Comparison of ENCODE assay signal across 18 cellular contexts in the genomic region with DNA sequence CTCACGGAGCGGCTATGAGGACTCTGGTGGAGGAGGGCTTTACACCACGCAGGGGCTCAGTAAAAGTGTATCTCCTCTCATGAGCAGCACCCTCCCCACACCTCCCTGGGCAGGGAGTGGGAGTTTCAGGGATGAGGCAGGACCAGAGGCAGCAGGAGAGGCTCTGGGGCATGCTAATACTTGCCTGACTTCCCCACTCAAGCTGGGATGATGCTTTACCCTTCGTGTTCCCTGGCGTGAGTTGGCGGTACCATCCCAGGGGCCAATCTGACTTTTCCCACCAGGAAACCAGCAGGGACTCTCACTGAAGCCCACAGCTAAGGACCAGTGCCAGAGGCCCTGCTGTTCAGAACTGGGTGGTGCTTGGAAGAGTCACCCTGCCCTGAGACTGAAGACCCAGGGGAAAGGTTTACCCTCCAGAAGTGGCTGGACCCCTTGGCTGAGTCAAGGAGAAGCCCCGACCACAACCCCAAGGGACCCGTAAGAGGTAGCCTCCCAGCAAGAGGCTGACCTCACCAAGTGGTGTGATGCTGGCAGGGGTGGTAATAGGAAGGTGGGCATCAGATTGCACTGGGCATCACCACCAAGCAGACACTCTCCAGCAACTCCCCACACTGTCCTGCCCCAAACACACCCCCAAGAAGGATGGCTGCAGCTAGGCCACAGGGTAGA.
DNase-seq lines count a peak whose midpoint lies in the region; ATAC-seq, FAIRE-seq and TF ChIP-seq lines count a peak whose summit lies in the region.
"Had no signal": no experiment of that assay in that cellular context is flagged by ENCODE, and none has a peak within 500 bp of the region (broad histone marks: within the 10 kb centered on the region; RNA-seq: fewer than 3 reads in every experiment).

No MANE protein-coding gene starts in this region.

- no peak overlapping the region for H3K4ac ChIP-seq in neuronal stem cell (ENCODE audit: low read length)

- ATAC-seq in GM18867 (IDR thresholded peaks at IDR 0.05; ENCODE audit: unreplicated experiment): no peak

- DNase-seq in COR-L47 (lab: John Stamatoyannopoulos, UW) (peak; percentile 9), NB4 (ENCODE audit: low read depth) (peak; percentile 58), astrocyte (ENCODE audit: low read depth) (no peak), neuronal stem cell (ENCODE audit: low spot score) (no peak), suprapubic skin (ENCODE audit: low spot score in 2 of 2) (no peak)
- DNase-seq in activated CD4-positive, alpha-beta T cell treated with anti-CD3 and anti-CD28 coated beads, Interleukin-2, amount 50 U/mL, for 1 hour: no peak
- DNase-seq: ACHN, DMS153, GF-D8, NCI-H1417, NCI-H187, NCI-H2107, NCI-H446 treated with DMSO at 0.1 percent for 48 hours, NCI-H774, SJCRH30 had no signal

- no peaks in the 10 kb centered on the region for H3K79me1 ChIP-seq in neuronal stem cell (ENCODE audit: low read depth, low read length)

- H2AK5ac ChIP-seq in neuronal stem cell (ENCODE audit: low read depth, low read length): peak overlapping the region; percentile 33

- H3K9me3 ChIP-seq in astrocyte (ENCODE audit: insufficient read depth, low read depth, low read length) (no peaks in the 10 kb centered on the region), neuronal stem cell (replicated peaks in 1 of 2; ENCODE audit: control insufficient read depth in 2 of 2, insufficient read depth in 1 of 2, low read depth in 1 of 2, low read length in 2 of 2) (no peaks in the 10 kb centered on the region), suprapubic skin (no peaks in the 10 kb centered on the region)
- H3K9me3 ChIP-seq: HAP-1, SJCRH30 had no signal

- no peak overlapping the region for H2BK120ac ChIP-seq in neuronal stem cell (ENCODE audit: low read depth, low read length)

- no peak overlapping the region for H3K9ac ChIP-seq in astrocyte (ENCODE audit: low read length)
- peak overlapping the region; percentile 51 for H3K9ac ChIP-seq in neuronal stem cell (ENCODE audit: low read depth, low read length, poor library complexity)

- peaks cover 15% of the 10 kb centered on the region for H3K4me1 Mint-ChIP-seq in astrocyte (ENCODE audit: low read depth, unreplicated experiment)

- H3K23ac ChIP-seq in neuronal stem cell (ENCODE audit: low read depth, low read length, poor library complexity): no peak overlapping the region

- H3K4me2 ChIP-seq in astrocyte (ENCODE audit: low read length) (no peak overlapping the region), neuronal stem cell (ENCODE audit: insufficient read depth, low read length, poor library complexity, severe bottlenecking) (no peak overlapping the region)

- no peak overlapping the region for H3K4me3 Mint-ChIP-seq in astrocyte (ENCODE audit: unreplicated experiment)
- H3K4me3 Mint-ChIP-seq: CD14-positive monocyte had no signal

- H3K27ac ChIP-seq in astrocyte (ENCODE audit: low read depth, low read length) (no peak overlapping the region), neuronal stem cell (replicated peaks; ENCODE audit: low read length) (no peak overlapping the region), suprapubic skin (no peak overlapping the region)
- H3K27ac ChIP-seq: SJCRH30 had no signal

- H3K4me1 ChIP-seq in astrocyte (ENCODE audit: insufficient read depth, low read length): no peaks in the 10 kb centered on the region
- H3K4me1 ChIP-seq in neuronal stem cell (ENCODE audit: control insufficient read depth in 2 of 2, insufficient read depth in 1 of 2, low read depth in 1 of 2, low read length in 2 of 2): peaks cover 0 to 3% of the 10 kb centered on the region in 2 donors
- H3K4me1 ChIP-seq in suprapubic skin: no peaks in the 10 kb centered on the region
- H3K4me1 ChIP-seq: HAP-1 had no signal

- TF ChIP-seq EP300 in suprapubic skin (IDR thresholded peaks at IDR 0.05): no peak

- H3K9me3 Mint-ChIP-seq in astrocyte (ENCODE audit: unreplicated experiment): no peaks in the 10 kb centered on the region
- H3K9me3 Mint-ChIP-seq: CD14-positive monocyte had no signal

- H3K36me3 ChIP-seq in astrocyte (ENCODE audit: insufficient read depth, low read length) (no peaks in the 10 kb centered on the region), neuronal stem cell (replicated peaks in 1 of 2; ENCODE audit: control insufficient read depth in 2 of 2, insufficient read depth in 2 of 2, low read length in 2 of 2) (no peaks in the 10 kb centered on the region), suprapubic skin (no peaks in the 10 kb centered on the region)
- H3K36me3 ChIP-seq: HAP-1, SJCRH30 had no signal

- H3K18ac ChIP-seq in neuronal stem cell (ENCODE audit: low read length): no peak overlapping the region

- H2AFZ ChIP-seq in astrocyte (ENCODE audit: low read depth, low read length) (no peak overlapping the region), neuronal stem cell (ENCODE audit: low read length) (no peak overlapping the region)

- H2BK5ac ChIP-seq in neuronal stem cell (ENCODE audit: low read length): no peak overlapping the region

- no peak for FAIRE-seq in astrocyte (lab: Jason Lieb, UNC)

- no peak overlapping the region for H4K8ac ChIP-seq in neuronal stem cell (ENCODE audit: low read depth, low read length)

- H3K79me2 ChIP-seq in astrocyte (ENCODE audit: insufficient read depth, low read length): no peaks in the 10 kb centered on the region

- no peak overlapping the region for H3K4me3 ChIP-seq in NB4 (ENCODE audit: low read depth, low read length)
- H3K4me3 ChIP-seq in astrocyte (ENCODE audit: insufficient read depth, low read depth, low read length): no peak overlapping the region
- no peak overlapping the region for H3K4me3 ChIP-seq in neuronal stem cell (ENCODE audit: low read length in 2 of 2)
- H3K4me3 ChIP-seq in suprapubic skin: no peak overlapping the region
- H3K4me3 ChIP-seq: HAP-1, SJCRH30 had no signal

- H4K91ac ChIP-seq in neuronal stem cell (ENCODE audit: low read depth, low read length, poor library complexity): no peak overlapping the region

- H3K27ac Mint-ChIP-seq in astrocyte (ENCODE audit: unreplicated experiment): peak overlapping the region; percentile 62

- no peak for TF ChIP-seq CTCF in NB4 (IDR thresholded peaks at IDR 0.05; ENCODE audit: low read depth, low read length)
- TF ChIP-seq CTCF in astrocyte (IDR thresholded peaks at IDR 0.05; ENCODE audit: insufficient read depth, low read depth, low read length): no peak
- no peak for TF ChIP-seq CTCF in suprapubic skin (IDR thresholded peaks at IDR 0.05)

- H3K27me3 ChIP-seq in astrocyte (ENCODE audit: insufficient read depth, low read length) (peaks cover 6% of the 10 kb centered on the region), neuronal stem cell (ENCODE audit: control insufficient read depth in 3 of 3, insufficient read depth in 3 of 3, low read depth in 1 of 3, low read length in 3 of 3) (peaks cover 0 to 71% (median 2%) of the 10 kb centered on the region in 3 experiments), suprapubic skin (peaks cover 1% of the 10 kb centered on the region)
- H3K27me3 ChIP-seq: SJCRH30 had no signal

- peaks cover 2% of the 10 kb centered on the region for H3K36me3 Mint-ChIP-seq in astrocyte (ENCODE audit: low read depth, unreplicated experiment)

- WGBS in neuronal stem cell (ENCODE audit: extremely low coverage in 2 of 2, insufficient read length in 2 of 2, insufficient replicate concordance in 1 of 2), 2 donors: no CpG with 5 or more reads among the region's 8 CpGs
- 94% methylated on average over 8 of the region's 8 CpGs for whole genome bisulfite sequencing in suprapubic skin

- H2BK15ac ChIP-seq in neuronal stem cell (ENCODE audit: low read length): no peak overlapping the region

- no peak for TF ChIP-seq POLR2A in NB4 (IDR thresholded peaks at IDR 0.05; ENCODE audit: extremely low read depth, insufficient read length)
- TF ChIP-seq POLR2A in suprapubic skin (IDR thresholded peaks at IDR 0.05): no peak

- H2BK12ac ChIP-seq in neuronal stem cell (ENCODE audit: low read length): no peak overlapping the region

- H3K27me3 Mint-ChIP-seq in astrocyte (ENCODE audit: low read depth, unreplicated experiment): peaks cover 40% of the 10 kb centered on the region

- no peaks in the 10 kb centered on the region for H4K20me1 ChIP-seq in astrocyte (ENCODE audit: insufficient read depth, low read length)

- H3K14ac ChIP-seq in neuronal stem cell (ENCODE audit: low read length): peak overlapping the region; percentile 72

Comparison
In these comparisons a context has a peak if more than half of its experiments do, and no peak if none do; other contexts are left out.
1. DNase-seq: peak in COR-L47 (single experiment) and NB4 (single experiment); none in astrocyte (single experiment), neuronal stem cell (single experiment), suprapubic skin (0 of 2) and activated CD4-positive, alpha-beta T cell treated with anti-CD3 and anti-CD28 coated beads, Interleukin-2, amount 50 U/mL, for 1 hour (single experiment).